In the genomic region with DNA sequence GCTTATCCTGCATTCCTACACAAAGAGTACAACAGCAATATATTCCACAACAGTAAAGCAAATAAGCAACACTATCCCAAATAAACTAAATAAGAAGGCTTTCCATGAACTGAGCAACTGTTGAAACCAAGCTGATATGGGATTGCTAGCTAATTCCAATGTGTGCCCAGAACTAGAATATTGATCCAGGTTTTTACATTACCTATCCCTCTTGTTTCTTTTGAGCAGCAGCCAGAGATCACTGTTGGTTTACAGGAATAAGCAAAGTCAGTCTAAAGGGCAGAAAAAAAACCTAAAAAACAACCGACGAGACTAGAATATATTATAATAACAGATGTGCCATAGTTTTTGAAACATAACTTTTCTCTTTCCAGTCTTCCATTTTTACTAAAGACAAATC, we compare ENCODE assay signal across 30 cellular contexts. TPM values are rescaled to one million over a fixed set of nuclear protein-coding genes. Genes with fewer than 3 reads are reported as not detected.
"Had no signal": no experiment of that assay in that cellular context is flagged by ENCODE, and none has a peak within 500 bp of the region (broad histone marks: within the 10 kb centered on the region; RNA-seq: fewer than 3 reads in every experiment).

No MANE protein-coding gene starts in this region.

- ATAC-seq: esophagus mucosa, gastrocnemius medialis, heart right ventricle, left cardiac atrium, lower lobe of right lung, mucosa of descending colon had no signal

- DNase-seq: dermis blood vessel endothelial cell; dorsolateral prefrontal cortex; effector CD4-positive, alpha-beta T cell; effector memory CD4-positive, alpha-beta T cell; erythroblast; esophagus squamous epithelium; foreskin melanocyte; gastrocnemius medialis; glutamatergic neuron; head of caudate nucleus; heart right ventricle; hippocampal formation; left cardiac atrium; left ventricle myocardium inferior; lower lobe of right lung; mesenchymal stem cell; mucosa of descending colon; naive B cell had no signal

- H3K9me3 ChIP-seq: esophagus squamous epithelium, gastrocnemius medialis, mucosa of descending colon had no signal

- H3K27me3 ChIP-seq: dorsolateral prefrontal cortex, esophagus squamous epithelium, gastrocnemius medialis, heart right ventricle had no signal

- FAIRE-seq: colon, endothelial cell of umbilical vein, islet of Langerhans had no signal

- H3K4me3 ChIP-seq: coronary artery, dorsolateral prefrontal cortex, esophagus squamous epithelium, gastrocnemius medialis, heart right ventricle, left ventricle myocardium inferior, lower lobe of right lung, mucosa of descending colon had no signal

- H3K36me3 ChIP-seq: gastrocnemius medialis, heart right ventricle, left ventricle myocardium inferior, lower lobe of right lung had no signal

- H3K4me1 ChIP-seq: esophagus squamous epithelium, gastrocnemius medialis, heart right ventricle, left ventricle myocardium inferior, lower lobe of right lung had no signal

- H3K27ac ChIP-seq: coronary artery, dorsolateral prefrontal cortex, esophagus squamous epithelium, gastrocnemius medialis, heart right ventricle, left ventricle myocardium inferior, lower lobe of right lung had no signal

RNA-seq across cellular contexts. Expression of a gene that starts 22.4 kb away (rescaled TPM):
- total RNA-seq: dermis blood vessel endothelial cell, endothelial cell of umbilical vein, glomerular endothelial cell, heart right ventricle, kidney epithelial cell, left ventricle myocardium inferior, lung microvascular endothelial cell, mesothelial cell of epicardium, myocyte had no signal
- polyA plus RNA-seq: endothelial cell of umbilical vein, keratinocyte had no signal

RNA-seq across cellular contexts. Expression of a gene that starts 52.5 kb away (rescaled TPM):
- total RNA-seq: dermis blood vessel endothelial cell, endothelial cell of umbilical vein, esophagus mucosa, esophagus squamous epithelium, glomerular endothelial cell, kidney epithelial cell, left cardiac atrium, left ventricle myocardium inferior, lung microvascular endothelial cell, mesenteric fat pad, mesothelial cell of epicardium, myocyte had no signal
- polyA plus RNA-seq: endothelial cell of umbilical vein, heart right ventricle, keratinocyte had no signal
